In the genomic region with DNA sequence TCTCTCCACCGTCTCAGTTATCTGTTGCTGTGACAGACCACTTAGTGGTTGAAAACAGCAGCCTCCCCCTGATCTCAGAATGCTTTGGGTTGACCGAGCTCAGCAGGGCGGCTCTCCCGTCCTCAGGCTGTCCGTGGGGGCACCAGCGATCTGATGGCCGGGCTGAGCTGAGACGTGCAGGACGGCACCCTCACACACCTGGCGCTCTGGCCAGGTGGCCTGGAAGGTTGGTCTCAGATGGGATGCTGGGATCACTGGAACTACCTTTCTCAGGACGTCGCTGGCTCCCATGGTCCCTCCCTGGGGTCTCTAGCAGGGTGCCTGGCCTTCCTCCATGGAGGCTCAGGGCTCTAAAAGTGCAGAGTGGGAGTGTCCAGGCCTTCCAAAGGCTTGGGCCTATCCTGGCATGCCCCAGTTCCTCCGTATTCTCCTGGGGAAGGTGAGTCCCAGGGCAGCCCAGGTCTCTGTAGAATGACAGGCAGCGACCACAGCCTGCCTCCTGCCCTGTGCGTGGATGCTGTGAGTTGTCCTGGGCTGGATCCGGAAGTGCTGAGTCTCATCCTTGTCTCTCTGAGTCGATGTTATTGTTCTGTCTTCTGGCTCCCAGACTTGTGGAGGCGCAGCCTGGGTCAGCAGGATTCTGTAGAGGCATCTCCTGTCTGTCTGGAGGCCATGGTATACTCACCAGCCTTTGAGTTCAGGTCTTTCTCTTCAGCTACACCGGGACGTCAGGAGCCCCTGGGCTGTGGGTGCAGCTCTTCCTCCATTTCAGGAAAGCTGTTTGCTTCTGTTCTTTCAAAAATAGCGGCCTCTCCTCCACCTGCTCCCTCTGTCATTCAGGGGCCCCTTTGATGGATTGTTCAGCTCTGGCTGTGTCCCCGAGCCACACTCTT, we compare ENCODE assay signal across 13 cellular contexts. TPM values are rescaled to one million over a fixed set of nuclear protein-coding genes. Genes with fewer than 3 reads are reported as not detected.
A peak's percentile ranks its signal among the peaks of the same experiment; 100 is the strongest.
DNase-seq lines count a peak whose midpoint lies in the region; ATAC-seq and TF ChIP-seq lines count a peak whose summit lies in the region.
"Had no signal": no experiment of that assay in that cellular context is flagged by ENCODE, and none has a peak within 500 bp of the region (broad histone marks: within the 10 kb centered on the region; RNA-seq: fewer than 3 reads in every experiment).

No MANE protein-coding gene starts in this region.

- 80 to 84% methylated on average over 18 to 21 of the region's 22 CpGs for WGBS in tibial nerve, 2 donors

- H2AFZ ChIP-seq in osteoblast (ENCODE audit: low read length): no peak overlapping the region

- H3K9me3 ChIP-seq in CD4-positive, alpha-beta memory T cell (ENCODE audit: control insufficient read depth in 1 of 2, low read length in 2 of 2): no peaks in the 10 kb centered on the region
- H3K9me3 ChIP-seq in KOPT-K1 (ENCODE audit: insufficient read depth, low read length, poor library complexity, severe bottlenecking) (no peaks in the 10 kb centered on the region), osteoblast (ENCODE audit: low read depth, low read length) (no peaks in the 10 kb centered on the region), tibial nerve (peaks cover 0 to 19% (median 0%) of the 10 kb centered on the region in 4 donors)
- H3K9me3 ChIP-seq: gastrocnemius medialis had no signal

- no peak overlapping the region for H3K4me3 Mint-ChIP-seq in CD4-positive, alpha-beta memory T cell
- H3K4me3 Mint-ChIP-seq in dendritic cell treated with granulocyte-macrophage colony-stimulating factor and Interleukin-4, amounts not matched to agents 40 ng/mL and 50 ng/mL, for 4 days: no peak overlapping the region
- H3K4me3 Mint-ChIP-seq in type B pancreatic cell: no peak overlapping the region

- POLR2A ChIA-PET in CD4-positive, alpha-beta memory T cell (lab: Charles Lee; ENCODE audit: partially characterized antibody): no interaction called here

- H3K27me3 Mint-ChIP-seq in CD4-positive, alpha-beta memory T cell: no peaks in the 10 kb centered on the region
- peaks cover 27% of the 10 kb centered on the region for H3K27me3 Mint-ChIP-seq in dendritic cell treated with granulocyte-macrophage colony-stimulating factor and Interleukin-4, amounts not matched to agents 40 ng/mL and 50 ng/mL, for 4 days
- H3K27me3 Mint-ChIP-seq in type B pancreatic cell: no peaks in the 10 kb centered on the region
- H3K27me3 Mint-ChIP-seq: IgD-negative memory B cell had no signal

- H3K9me3 Mint-ChIP-seq in CD4-positive, alpha-beta memory T cell: no peaks in the 10 kb centered on the region
- H3K9me3 Mint-ChIP-seq in dendritic cell treated with granulocyte-macrophage colony-stimulating factor and Interleukin-4, amounts not matched to agents 40 ng/mL and 50 ng/mL, for 4 days: no peaks in the 10 kb centered on the region
- H3K9me3 Mint-ChIP-seq in type B pancreatic cell: no peaks in the 10 kb centered on the region
- H3K9me3 Mint-ChIP-seq: IgD-negative memory B cell had no signal

- intact Hi-C loops in CD4-positive, alpha-beta memory T cell (cut with micrococcal nuclease): no loop called here
- intact Hi-C loops in dendritic cell treated with granulocyte-macrophage colony-stimulating factor and Interleukin-4, amounts not matched to agents 40 ng/mL and 50 ng/mL, for 4 days (cut with micrococcal nuclease): loop anchor here (5.0 to 10.0 kb wide), 2 partner anchors 37 to 250 kb away; no protein-coding TSS in a partner anchor

- DNase-seq in CD4-positive, alpha-beta memory T cell: peak in 1 of 5 donors; percentile 32
- DNase-seq in osteoblast (ENCODE audit: insufficient read length, low spot score, missing footprints): peak; percentile 89
- no peak for DNase-seq in tibial nerve (ENCODE audit: low spot score in 2 of 2)
- no peak for DNase-seq in type B pancreatic cell (ENCODE audit: extremely low spot score, unreplicated experiment)
- DNase-seq: activated naive CD4-positive, alpha-beta T cell treated with Interleukin-2 at 50 U/mL for 16 hours; C1 segment of cervical spinal cord; NCI-H69 had no signal

- CTCF ChIA-PET in CD4-positive, alpha-beta memory T cell (lab: Charles Lee; ENCODE audit: partially characterized antibody): interaction anchor here (0.9 to 1.3 kb wide), 2 partner anchors 69 to 75 kb away, joined by 3 to 4 read pairs; no protein-coding TSS in a partner anchor

- no peak for TF ChIP-seq POLR2A in tibial nerve (IDR thresholded peaks at IDR 0.05)

- no peak overlapping the region for H3K27ac ChIP-seq in CD4-positive, alpha-beta memory T cell (ENCODE audit: low read depth, low read length)
- H3K27ac ChIP-seq in KOPT-K1 (ENCODE audit: low read depth, low read length, poor library complexity, severe bottlenecking): peak overlapping the region; percentile 24
- H3K27ac ChIP-seq in osteoblast (ENCODE audit: low read depth, low read length): no peak overlapping the region
- no peak overlapping the region for H3K27ac ChIP-seq in tibial nerve
- H3K27ac ChIP-seq: cardiac muscle cell, gastrocnemius medialis had no signal

- no peak for ATAC-seq in GM18502 (IDR thresholded peaks at IDR 0.05; ENCODE audit: poor library complexity, unreplicated experiment)
- ATAC-seq: gastrocnemius medialis had no signal

- peak overlapping the region in 6 of 7 donors; percentile 5 to 66 (median 40) for H3K27ac Mint-ChIP-seq in CD4-positive, alpha-beta memory T cell
- H3K27ac Mint-ChIP-seq in dendritic cell treated with granulocyte-macrophage colony-stimulating factor and Interleukin-4, amounts not matched to agents 40 ng/mL and 50 ng/mL, for 4 days: peak overlapping the region; percentile 14
- H3K27ac Mint-ChIP-seq in type B pancreatic cell: no peak overlapping the region

- H3K4me2 ChIP-seq in osteoblast (ENCODE audit: insufficient read depth, low read length): no peak overlapping the region

- H4K20me1 ChIP-seq in osteoblast (ENCODE audit: insufficient read depth, low read length): no peaks in the 10 kb centered on the region

- H3K4me1 Mint-ChIP-seq in CD4-positive, alpha-beta memory T cell: peaks cover 5 to 23% (median 15%) of the 10 kb centered on the region in 4 donors
- peaks cover 65% of the 10 kb centered on the region for H3K4me1 Mint-ChIP-seq in dendritic cell treated with granulocyte-macrophage colony-stimulating factor and Interleukin-4, amounts not matched to agents 40 ng/mL and 50 ng/mL, for 4 days (ENCODE audit: low read depth)
- H3K4me1 Mint-ChIP-seq in type B pancreatic cell (ENCODE audit: unreplicated experiment): peaks cover 26% of the 10 kb centered on the region

- H3K27me3 ChIP-seq in CD4-positive, alpha-beta memory T cell (ENCODE audit: insufficient read depth, low read length): no peaks in the 10 kb centered on the region
- H3K27me3 ChIP-seq in osteoblast (ENCODE audit: insufficient read depth, low read length): no peaks in the 10 kb centered on the region
- H3K27me3 ChIP-seq in tibial nerve: no peaks in the 10 kb centered on the region
- H3K27me3 ChIP-seq: cardiac muscle cell, gastrocnemius medialis had no signal

- no peaks in the 10 kb centered on the region for H3K36me3 ChIP-seq in CD4-positive, alpha-beta memory T cell (ENCODE audit: insufficient read depth, low read length)
- H3K36me3 ChIP-seq in KOPT-K1 (ENCODE audit: insufficient read depth, low read length) (no peaks in the 10 kb centered on the region), osteoblast (ENCODE audit: insufficient read depth, low read length) (no peaks in the 10 kb centered on the region), tibial nerve (peaks cover 0 to 2% (median 0%) of the 10 kb centered on the region in 3 donors)
- H3K36me3 ChIP-seq: cardiac muscle cell, gastrocnemius medialis had no signal

- peaks cover 12% of the 10 kb centered on the region for H3K4me1 ChIP-seq in CD4-positive, alpha-beta memory T cell (ENCODE audit: insufficient read depth, low read length)
- H3K4me1 ChIP-seq in osteoblast (ENCODE audit: insufficient read depth, low read length): no peaks in the 10 kb centered on the region
- peaks cover 0 to 18% (median 10%) of the 10 kb centered on the region in 4 donors for H3K4me1 ChIP-seq in tibial nerve

- no peaks in the 10 kb centered on the region for H3K36me3 Mint-ChIP-seq in CD4-positive, alpha-beta memory T cell
- H3K36me3 Mint-ChIP-seq in dendritic cell treated with granulocyte-macrophage colony-stimulating factor and Interleukin-4, amounts not matched to agents 40 ng/mL and 50 ng/mL, for 4 days (ENCODE audit: low read depth): no peaks in the 10 kb centered on the region
- H3K36me3 Mint-ChIP-seq in type B pancreatic cell: no peaks in the 10 kb centered on the region
- H3K36me3 Mint-ChIP-seq: IgD-negative memory B cell had no signal

- H3K4me3 ChIP-seq in CD4-positive, alpha-beta memory T cell (ENCODE audit: low read length in 2 of 2): no peak overlapping the region
- H3K4me3 ChIP-seq in osteoblast (ENCODE audit: insufficient read depth, low read length) (no peak overlapping the region), tibial nerve (no peak overlapping the region)
- H3K4me3 ChIP-seq: cardiac muscle cell, gastrocnemius medialis had no signal

- no peak for TF ChIP-seq CTCF in osteoblast (IDR thresholded peaks at IDR 0.05; ENCODE audit: extremely low read depth, low read depth, low read length)
- TF ChIP-seq CTCF in tibial nerve (IDR thresholded peaks at IDR 0.05): no peak
- TF ChIP-seq CTCF in type B pancreatic cell (conservative IDR thresholded peaks at IDR 0.05): no peak

- H3K79me2 ChIP-seq in osteoblast (ENCODE audit: insufficient read depth, low read length): no peaks in the 10 kb centered on the region

- TF ChIP-seq EP300 in tibial nerve (IDR thresholded peaks at IDR 0.05): no peak

RNA-seq across cellular contexts. Expression of gene PWWP2B, which starts 12.1 kb away (rescaled TPM):
- 1 to 10 TPM; 9.4 to 9.9 TPM for total RNA-seq in CD4-positive, alpha-beta memory T cell
- 1 to 10 TPM in 1 of 2 donors, under 1 TPM in 1; 0.92 to 3.2 TPM for polyA plus RNA-seq in CD4-positive, alpha-beta memory T cell
- total RNA-seq in osteoblast: 15.3 and 18.5 TPM in 2 replicates
- total RNA-seq in tibial nerve: 10 to 100 TPM; 12.6 to 23.7 (median 15.1) TPM
- 22.6 and 41.4 TPM in 2 replicates for total RNA-seq in type B pancreatic cell (ENCODE audit: low replicate concordance)

RNA-seq across cellular contexts. Expression of gene LRRC27, which starts 52.9 kb away (rescaled TPM):
- 1 to 10 TPM; 3.7 to 3.8 TPM for total RNA-seq in CD4-positive, alpha-beta memory T cell
- polyA plus RNA-seq in CD4-positive, alpha-beta memory T cell: 1 to 10 TPM in 1 of 2 donors, under 1 TPM in 1; 0.90 to 2.3 TPM
- total RNA-seq in osteoblast (11.2 and 13.4 TPM in 2 replicates), tibial nerve (10 to 100 TPM; 10.1 to 21.6 (median 17.9) TPM), type B pancreatic cell (ENCODE audit: low replicate concordance) (8.9 and 14.2 TPM in 2 replicates)
